In the genomic region with DNA sequence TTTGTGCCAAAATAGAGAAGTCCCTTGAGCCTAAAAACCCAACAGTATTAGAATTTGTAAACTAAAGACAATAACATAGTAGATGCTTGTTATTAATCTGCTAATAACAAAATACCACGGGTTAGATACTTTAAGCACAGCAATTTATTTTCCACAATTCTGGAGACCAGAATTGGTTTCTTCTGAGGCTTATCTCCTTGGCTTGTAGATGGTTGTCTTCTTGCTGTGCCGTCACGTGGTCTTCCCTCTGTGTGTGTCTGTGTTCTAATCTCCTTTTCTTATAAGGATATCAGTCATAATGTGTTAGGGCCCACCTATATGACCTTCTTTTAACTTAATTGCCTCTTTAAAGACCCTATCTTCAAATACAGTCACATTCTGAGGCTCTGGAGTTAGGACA, we compare ENCODE assay signal across 16 cellular contexts.
DNase-seq lines count a peak whose midpoint lies in the region; ATAC-seq and TF ChIP-seq lines count a peak whose summit lies in the region.
"Had no signal": no experiment of that assay in that cellular context is flagged by ENCODE, and none has a peak within 500 bp of the region (broad histone marks: within the 10 kb centered on the region; RNA-seq: fewer than 3 reads in every experiment).

No MANE protein-coding gene starts in this region.

- H3K4me3 ChIP-seq in cardiac muscle cell, result no peak overlapping the region
- no peak overlapping the region for H3K4me3 ChIP-seq in heart left ventricle
- no peak overlapping the region for H3K4me3 ChIP-seq in neural progenitor cell
- H3K4me3 ChIP-seq in CD4-positive, alpha-beta memory T cell (ENCODE audit: low read length in 2 of 2), result no peak overlapping the region
- H3K4me3 ChIP-seq: A549, BLaER1, GM23248, HAP-1 had no signal

- TF ChIP-seq POLR2A in heart left ventricle (IDR thresholded peaks at IDR 0.05), result no peak

- H3K27ac Mint-ChIP-seq in mesothelial cell of epicardium (peak overlapping the region; percentile 92), neural progenitor cell (peak overlapping the region; percentile 58)
- no peak overlapping the region for H3K27ac Mint-ChIP-seq in CD4-positive, alpha-beta memory T cell
- H3K27ac Mint-ChIP-seq: CD14-positive monocyte; CD8-positive, alpha-beta T cell had no signal

- H3K4me3 Mint-ChIP-seq in mesothelial cell of epicardium, result no peak overlapping the region
- no peak overlapping the region for H3K4me3 Mint-ChIP-seq in neural progenitor cell
- H3K4me3 Mint-ChIP-seq in CD4-positive, alpha-beta memory T cell, result no peak overlapping the region
- H3K4me3 Mint-ChIP-seq: CD14-positive monocyte; CD8-positive, alpha-beta T cell had no signal

- no peaks in the 10 kb centered on the region for H3K9me3 Mint-ChIP-seq in mesothelial cell of epicardium
- peaks cover 3% of the 10 kb centered on the region for H3K9me3 Mint-ChIP-seq in neural progenitor cell
- peaks cover 0 to 3% (median 0%) of the 10 kb centered on the region in 8 donors for H3K9me3 Mint-ChIP-seq in CD4-positive, alpha-beta memory T cell
- H3K9me3 Mint-ChIP-seq: CD8-positive, alpha-beta T cell had no signal

- peak overlapping the region; percentile 11 for H3K4me2 ChIP-seq in neural progenitor cell
- H3K4me2 ChIP-seq: A549, BLaER1 had no signal

- peaks cover 66% of the 10 kb centered on the region for H3K4me1 Mint-ChIP-seq in mesothelial cell of epicardium
- peaks cover 52% of the 10 kb centered on the region for H3K4me1 Mint-ChIP-seq in neural progenitor cell
- no peaks in the 10 kb centered on the region for H3K4me1 Mint-ChIP-seq in CD4-positive, alpha-beta memory T cell
- H3K4me1 Mint-ChIP-seq: CD14-positive monocyte had no signal

- no peak for ATAC-seq in heart left ventricle
- ATAC-seq: A549; CD8-positive, alpha-beta T cell had no signal

- H4K20me1 ChIP-seq in neural progenitor cell (ENCODE audit: low read depth), result no peaks in the 10 kb centered on the region
- H4K20me1 ChIP-seq: BLaER1 had no signal

- H3K27ac ChIP-seq in cardiac muscle cell (peak overlapping the region; percentile 94), heart left ventricle (no peak overlapping the region), neural progenitor cell (no peak overlapping the region)
- H3K27ac ChIP-seq in CD4-positive, alpha-beta memory T cell (ENCODE audit: low read depth, low read length), result no peak overlapping the region
- H3K27ac ChIP-seq: 22Rv1, A549, BLaER1, GM23248 had no signal

- POLR2A ChIA-PET in CD4-positive, alpha-beta memory T cell (lab: Charles Lee; ENCODE audit: partially characterized antibody), result no interaction called here

- no peaks in the 10 kb centered on the region for H3K79me2 ChIP-seq in neural progenitor cell (ENCODE audit: low read depth)

- CTCF ChIA-PET in CD4-positive, alpha-beta memory T cell (lab: Charles Lee; ENCODE audit: partially characterized antibody), result no interaction called here

- TF ChIP-seq CTCF in cardiac muscle cell (IDR thresholded peaks at IDR 0.05; ENCODE audit: low read depth, low read length), result no peak
- TF ChIP-seq CTCF in heart left ventricle (IDR thresholded peaks at IDR 0.05), result no peak
- no peak for TF ChIP-seq CTCF in mesothelial cell of epicardium (IDR thresholded peaks at IDR 0.05; ENCODE audit: unreplicated experiment)
- TF ChIP-seq CTCF in neural progenitor cell (IDR thresholded peaks at IDR 0.05), result no peak

- no peak for DNase-seq in cardiac muscle cell (ENCODE audit: low read depth in 1 of 2, low spot score in 1 of 2)
- no peak for DNase-seq in heart left ventricle
- no peak for DNase-seq in mesothelial cell of epicardium (ENCODE audit: low spot score in 2 of 2, unreplicated experiment in 2 of 2)
- DNase-seq in neural progenitor cell (ENCODE audit: low spot score), result no peak
- DNase-seq in NCI-H2081 (lab: John Stamatoyannopoulos, UW), result no peak
- DNase-seq in HPDE6-E6E7 (ENCODE audit: extremely low spot score), result no peak
- no peak for DNase-seq in CD4-positive, alpha-beta memory T cell
- DNase-seq: AML-193; Calu3; CD8-positive, alpha-beta T cell; GM23248 had no signal

- H3K9me3 ChIP-seq in cardiac muscle cell (ENCODE audit: low read depth) (no peaks in the 10 kb centered on the region), heart left ventricle (no peaks in the 10 kb centered on the region), neural progenitor cell (ENCODE audit: low read depth) (no peaks in the 10 kb centered on the region)
- no peaks in the 10 kb centered on the region for H3K9me3 ChIP-seq in CD4-positive, alpha-beta memory T cell (ENCODE audit: control insufficient read depth in 1 of 2, low read length in 2 of 2)
- H3K9me3 ChIP-seq: A549, BLaER1, HAP-1 had no signal

- WGBS in heart left ventricle, 4 donors, result 75 to 91% (median 79%) methylated on average over 3 of the region's 3 CpGs

- peaks cover 40% of the 10 kb centered on the region for H3K4me1 ChIP-seq in cardiac muscle cell (ENCODE audit: low read depth)
- peaks cover 0 to 30% (median 4%) of the 10 kb centered on the region in 12 donors for H3K4me1 ChIP-seq in heart left ventricle
- H3K4me1 ChIP-seq in neural progenitor cell, result peaks cover 31% of the 10 kb centered on the region
- no peaks in the 10 kb centered on the region for H3K4me1 ChIP-seq in CD4-positive, alpha-beta memory T cell (ENCODE audit: insufficient read depth, low read length)
- H3K4me1 ChIP-seq: A549, BLaER1, HAP-1 had no signal

- no peak overlapping the region for H3K9ac ChIP-seq in neural progenitor cell
- H3K9ac ChIP-seq: BLaER1, GM23248 had no signal

- intact Hi-C loops in heart left ventricle (cut with DNase I), result no loop called here
- intact Hi-C loops in CD4-positive, alpha-beta memory T cell (cut with micrococcal nuclease), result no loop called here

- H3F3A ChIP-seq in neural progenitor cell (ENCODE audit: low read depth), result peaks cover 24% of the 10 kb centered on the region

- H2AFZ ChIP-seq in neural progenitor cell (replicated peaks), result no peak overlapping the region
- H2AFZ ChIP-seq: GM23248 had no signal

- H3K27me3 ChIP-seq in cardiac muscle cell (no peaks in the 10 kb centered on the region), heart left ventricle (peaks cover 0 to 4% (median 0%) of the 10 kb centered on the region in 9 donors), neural progenitor cell (no peaks in the 10 kb centered on the region)
- no peaks in the 10 kb centered on the region for H3K27me3 ChIP-seq in CD4-positive, alpha-beta memory T cell (ENCODE audit: insufficient read depth, low read length)
- H3K27me3 ChIP-seq: BLaER1 had no signal

- no peaks in the 10 kb centered on the region for H3K27me3 Mint-ChIP-seq in mesothelial cell of epicardium (ENCODE audit: low read depth)
- peaks cover 8% of the 10 kb centered on the region for H3K27me3 Mint-ChIP-seq in neural progenitor cell (ENCODE audit: insufficient read depth, low read depth)
- peaks cover 0 to 3% of the 10 kb centered on the region in 2 donors for H3K27me3 Mint-ChIP-seq in CD4-positive, alpha-beta memory T cell

- H3K36me3 Mint-ChIP-seq in mesothelial cell of epicardium (no peaks in the 10 kb centered on the region), neural progenitor cell (peaks cover 3% of the 10 kb centered on the region)
- no peaks in the 10 kb centered on the region for H3K36me3 Mint-ChIP-seq in CD4-positive, alpha-beta memory T cell
- H3K36me3 Mint-ChIP-seq: CD14-positive monocyte; CD8-positive, alpha-beta T cell had no signal

- H3K36me3 ChIP-seq in cardiac muscle cell, result no peaks in the 10 kb centered on the region
- no peaks in the 10 kb centered on the region for H3K36me3 ChIP-seq in heart left ventricle
- H3K36me3 ChIP-seq in neural progenitor cell, result no peaks in the 10 kb centered on the region
- H3K36me3 ChIP-seq in CD4-positive, alpha-beta memory T cell (ENCODE audit: insufficient read depth, low read length), result no peaks in the 10 kb centered on the region
- H3K36me3 ChIP-seq: BLaER1, HAP-1 had no signal

Comparison
In these comparisons a context has a peak if more than half of its experiments do, and no peak if none do; other contexts are left out.
1. H3K27ac Mint-ChIP-seq: peak in mesothelial cell of epicardium (single experiment) and neural progenitor cell (single experiment); none in CD4-positive, alpha-beta memory T cell (0 of 7).